8 cellular contexts compared by ENCODE assay signal in the genomic region with DNA sequence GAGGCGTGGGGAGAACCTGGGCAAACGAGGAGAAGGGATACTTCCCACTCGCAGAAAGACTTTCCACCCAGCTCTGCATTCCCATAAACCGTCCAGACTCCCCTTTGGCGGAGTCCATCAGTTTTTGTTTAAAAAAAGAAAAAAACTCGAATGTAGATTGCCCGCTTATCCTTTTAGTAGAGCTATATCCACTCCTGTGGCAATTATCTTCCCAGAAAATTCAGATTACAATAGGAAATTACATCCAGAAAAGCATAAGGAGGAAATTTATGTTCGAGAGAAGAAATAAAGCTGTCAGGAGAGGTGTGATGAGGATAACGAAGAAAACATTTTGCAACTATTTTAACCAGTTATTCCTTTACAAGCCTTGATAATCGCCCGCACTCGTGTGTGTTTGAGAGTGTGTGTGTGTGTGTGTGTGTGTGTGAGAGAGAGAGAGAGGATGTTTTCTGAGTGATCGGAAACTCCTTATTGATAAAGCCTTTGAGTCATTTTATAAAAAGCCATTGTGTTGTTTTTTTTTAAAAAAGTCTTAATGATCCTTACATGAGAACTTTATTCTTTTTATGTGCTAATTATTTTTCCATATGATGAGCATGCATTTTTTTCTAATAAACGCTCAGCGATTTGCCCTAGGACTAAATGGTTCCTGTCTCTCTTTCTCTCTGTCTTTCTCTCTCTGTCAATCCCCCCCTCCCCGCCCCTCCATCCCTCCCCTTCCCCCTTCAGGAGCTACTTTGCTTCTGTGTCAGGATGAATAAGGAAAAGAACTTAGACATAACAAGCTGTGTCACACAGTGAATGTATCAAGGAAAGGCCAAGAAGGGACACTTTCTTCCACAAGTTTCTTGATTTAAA. TPM values are rescaled to one million over a fixed set of nuclear protein-coding genes. Genes with fewer than 3 reads are reported as not detected.
DNase-seq lines count a peak whose midpoint lies in the region; ATAC-seq and TF ChIP-seq lines count a peak whose summit lies in the region.

No MANE protein-coding gene starts in this region.

- peaks cover 18 to 51% (median 38%) of the 10 kb centered on the region in 4 donors for H3K4me1 Mint-ChIP-seq in CD4-positive, CD25-positive, alpha-beta regulatory T cell
- H3K4me1 Mint-ChIP-seq in activated CD8-positive, alpha-beta T cell treated with anti-CD3 and anti-CD28 coated beads for 36 hours (ENCODE audit: low read depth), result peaks cover 35% of the 10 kb centered on the region
- peaks cover 16% of the 10 kb centered on the region for H3K4me1 Mint-ChIP-seq in progenitor cell of endocrine pancreas (ENCODE audit: low read depth)

- H3K27me3 Mint-ChIP-seq in CD4-positive, CD25-positive, alpha-beta regulatory T cell, result peaks cover 19% of the 10 kb centered on the region
- no peaks in the 10 kb centered on the region for H3K27me3 Mint-ChIP-seq in activated CD8-positive, alpha-beta T cell treated with anti-CD3 and anti-CD28 coated beads for 36 hours
- H3K27me3 Mint-ChIP-seq in progenitor cell of endocrine pancreas, result no peaks in the 10 kb centered on the region

- no peaks in the 10 kb centered on the region for H3K36me3 Mint-ChIP-seq in CD4-positive, CD25-positive, alpha-beta regulatory T cell
- H3K36me3 Mint-ChIP-seq in activated CD8-positive, alpha-beta T cell treated with anti-CD3 and anti-CD28 coated beads for 36 hours (ENCODE audit: low read depth), result peaks cover 16% of the 10 kb centered on the region
- H3K36me3 Mint-ChIP-seq in progenitor cell of endocrine pancreas (ENCODE audit: insufficient read depth), result no peaks in the 10 kb centered on the region

- intact Hi-C loops in activated CD8-positive, alpha-beta T cell treated with anti-CD3 and anti-CD28 coated beads for 36 hours (cut with micrococcal nuclease), result loop anchor here (5.0 kb wide), 1 partner anchor 96 kb away; a partner anchor contains a TSS

- peak overlapping the region; percentile 93 for H3K27ac ChIP-seq in CD4-positive, CD25-positive, alpha-beta regulatory T cell (ENCODE audit: insufficient read depth, low read length, poor library complexity, severe bottlenecking)
- peak overlapping the region; percentile 84 for H3K27ac ChIP-seq in KOPT-K1 (ENCODE audit: low read depth, low read length, poor library complexity, severe bottlenecking)

- H3K4me3 ChIP-seq in CD4-positive, CD25-positive, alpha-beta regulatory T cell (ENCODE audit: low read depth, low read length), result peak overlapping the region; percentile 92
- peak overlapping the region; percentile 91 for H3K4me3 ChIP-seq in fibroblast of the aortic adventitia (ENCODE audit: low read depth, low read length)

- no peaks in the 10 kb centered on the region for H3K9me3 Mint-ChIP-seq in CD4-positive, CD25-positive, alpha-beta regulatory T cell
- no peaks in the 10 kb centered on the region for H3K9me3 Mint-ChIP-seq in activated CD8-positive, alpha-beta T cell treated with anti-CD3 and anti-CD28 coated beads for 36 hours
- H3K9me3 Mint-ChIP-seq in progenitor cell of endocrine pancreas (ENCODE audit: low read depth), result no peaks in the 10 kb centered on the region

- CTCF ChIA-PET in activated CD8-positive, alpha-beta T cell treated with anti-CD3 and anti-CD28 coated beads for 36 hours (lab: Charles Lee), result interaction anchor here (0.8 to 3.0 kb wide), 11 partner anchors 29 to 210 kb away, joined by 3 to 9 read pairs (median 3); no protein-coding TSS in a partner anchor

- no peaks in the 10 kb centered on the region for H3K36me3 ChIP-seq in CD4-positive, CD25-positive, alpha-beta regulatory T cell (ENCODE audit: control insufficient read depth, insufficient read depth, low read length)
- H3K36me3 ChIP-seq in KOPT-K1 (ENCODE audit: insufficient read depth, low read length), result peaks cover 18% of the 10 kb centered on the region; the same call in 1 of the 2 replicates

- peaks cover 48% of the 10 kb centered on the region for H3K4me1 ChIP-seq in CD4-positive, CD25-positive, alpha-beta regulatory T cell (ENCODE audit: control insufficient read depth, insufficient read depth, low read length, poor library complexity, severe bottlenecking)

- peak overlapping the region; percentile 94 to 99 (median 97) for H3K4me3 Mint-ChIP-seq in CD4-positive, CD25-positive, alpha-beta regulatory T cell
- peak overlapping the region; percentile 87 for H3K4me3 Mint-ChIP-seq in activated CD8-positive, alpha-beta T cell treated with anti-CD3 and anti-CD28 coated beads for 36 hours
- H3K4me3 Mint-ChIP-seq in progenitor cell of endocrine pancreas (ENCODE audit: low read depth), result peak overlapping the region; percentile 97

- no peaks in the 10 kb centered on the region for H3K9me3 ChIP-seq in CD4-positive, CD25-positive, alpha-beta regulatory T cell (ENCODE audit: control insufficient read depth in 2 of 2, low read length in 2 of 2)
- no peaks in the 10 kb centered on the region for H3K9me3 ChIP-seq in KOPT-K1 (ENCODE audit: insufficient read depth, low read length, poor library complexity, severe bottlenecking)

- no peak for TF ChIP-seq CTCF in activated CD8-positive, alpha-beta T cell treated with anti-CD3 and anti-CD28 coated beads for 36 hours (IDR thresholded peaks at IDR 0.05)
- TF ChIP-seq CTCF in fibroblast of the aortic adventitia (IDR thresholded peaks at IDR 0.05; ENCODE audit: insufficient read depth, low read length), result no peak
- TF ChIP-seq CTCF in progenitor cell of endocrine pancreas (IDR thresholded peaks at IDR 0.05; ENCODE audit: unreplicated experiment), result no peak

- POLR2A ChIA-PET in activated CD8-positive, alpha-beta T cell treated with anti-CD3 and anti-CD28 coated beads for 36 hours (lab: Charles Lee), result interaction anchor here (0.6 to 1.5 kb wide), 6 partner anchors 15 to 195 kb away, joined by 3 to 6 read pairs (median 3); a partner anchor contains a TSS

- peak in 2 of 3 donors; percentile 51 to 72 for DNase-seq in CD4-positive, CD25-positive, alpha-beta regulatory T cell
- DNase-seq in activated CD8-positive, alpha-beta T cell treated with anti-CD3 and anti-CD28 coated beads for 36 hours, result peak; percentile 65
- DNase-seq in fibroblast of the aortic adventitia (ENCODE audit: low read depth) (peak; percentile 53), progenitor cell of endocrine pancreas (ENCODE audit: low spot score, unreplicated experiment) (no peak), HuH-7.5 (ENCODE audit: low spot score) (no peak)

- peak overlapping the region; percentile 70 to 97 (median 95) for H3K27ac Mint-ChIP-seq in CD4-positive, CD25-positive, alpha-beta regulatory T cell
- peak overlapping the region; percentile 97 for H3K27ac Mint-ChIP-seq in activated CD8-positive, alpha-beta T cell treated with anti-CD3 and anti-CD28 coated beads for 36 hours
- peak overlapping the region; percentile 98 for H3K27ac Mint-ChIP-seq in progenitor cell of endocrine pancreas

- no peaks in the 10 kb centered on the region for H3K27me3 ChIP-seq in CD4-positive, CD25-positive, alpha-beta regulatory T cell (ENCODE audit: control insufficient read depth, insufficient read depth, low read length)

- ATAC-seq in CD4-positive, CD25-positive, alpha-beta regulatory T cell (ENCODE audit: low read depth in 2 of 2), result no peak
- ATAC-seq in activated CD8-positive, alpha-beta T cell treated with anti-CD3 and anti-CD28 coated beads for 36 hours, result no peak
- ATAC-seq in HG03457 (IDR thresholded peaks at IDR 0.05; ENCODE audit: unreplicated experiment), result no peak
- ATAC-seq in GM18502 (IDR thresholded peaks at IDR 0.05; ENCODE audit: poor library complexity, unreplicated experiment), result no peak

RNA-seq across cellular contexts. Expression of a gene that starts 1.1 kb away (rescaled TPM):
- 68.2 TPM for total RNA-seq in CD4-positive, CD25-positive, alpha-beta regulatory T cell
- polyA plus RNA-seq in CD4-positive, CD25-positive, alpha-beta regulatory T cell, result 1 to 10 TPM; 2.8 to 5.5 (median 3.9) TPM
- total RNA-seq in activated CD8-positive, alpha-beta T cell treated with anti-CD3 and anti-CD28 coated beads for 36 hours, result 10 to 100 TPM; 72.7 to 73.7 TPM
- total RNA-seq in fibroblast of the aortic adventitia (ENCODE audit: low replicate concordance) (10.6 and 38.6 TPM in 2 replicates), progenitor cell of endocrine pancreas (44.1 and 48.5 TPM in 2 replicates)

Comparison
In these comparisons a context has a peak if more than half of its experiments do, and no peak if none do; other contexts are left out.
1. DNase-seq: peak in CD4-positive, CD25-positive, alpha-beta regulatory T cell (2 of 3), activated CD8-positive, alpha-beta T cell treated with anti-CD3 and anti-CD28 coated beads for 36 hours (single experiment) and fibroblast of the aortic adventitia (single experiment); none in progenitor cell of endocrine pancreas (single experiment) and HuH-7.5 (single experiment).
2. Peak in every context shown above with its lines, with median percentiles within 50 percentile points of each other: H3K27ac Mint-ChIP-seq and H3K4me3 Mint-ChIP-seq.